Comparison of ENCODE assay signal across 8 cellular contexts in the genomic region with DNA sequence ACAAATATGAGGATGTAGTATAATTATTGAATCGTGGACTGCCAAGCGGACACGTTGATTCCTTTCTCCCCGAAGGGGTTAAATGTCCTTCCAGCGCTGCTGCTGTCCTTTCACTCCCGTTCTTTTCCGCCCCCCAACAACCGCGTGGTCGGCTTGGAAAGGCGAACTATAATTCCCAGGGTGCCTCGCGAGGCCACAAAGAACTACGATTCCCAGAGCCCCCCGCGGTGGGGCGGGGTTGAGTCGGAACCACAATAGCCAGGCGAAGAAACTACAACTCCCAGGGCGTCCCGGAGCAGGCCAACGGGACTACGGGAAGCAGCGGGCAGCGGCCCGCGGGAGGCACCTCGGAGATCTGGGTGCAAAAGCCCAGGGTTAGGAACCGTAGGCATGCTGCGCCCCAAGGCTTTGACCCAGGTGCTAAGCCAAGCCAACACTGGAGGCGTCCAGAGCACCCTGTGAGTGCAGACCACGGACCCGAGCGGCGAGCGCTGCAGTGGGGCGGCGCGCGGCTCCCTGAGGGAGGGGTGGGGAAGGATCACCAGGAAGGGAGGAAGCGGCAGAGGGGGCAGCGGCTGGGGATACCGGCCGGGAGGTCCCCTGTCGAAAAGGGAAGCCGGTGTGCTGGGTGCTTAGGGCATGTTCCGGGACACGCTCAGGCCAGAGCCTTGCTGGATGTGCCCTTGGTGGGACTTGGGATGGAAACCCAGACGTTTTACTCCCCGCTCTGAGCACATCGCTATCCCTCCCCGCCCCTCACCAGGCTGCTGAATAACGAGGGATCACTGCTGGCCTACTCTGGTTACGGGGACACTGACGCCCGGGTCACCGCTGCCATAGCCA. TPM values are rescaled to one million over a fixed set of nuclear protein-coding genes. Genes with fewer than 3 reads are reported as not detected.
DNase-seq lines count a peak whose midpoint lies in the region; TF ChIP-seq lines count a peak whose summit lies in the region.

LAMTOR2 (plus strand) TSS at position 283 of the 843 bp plus-strand sequence; CDS start at position 391, 108 bp downstream.

- H2BK5ac ChIP-seq in H9 (ENCODE audit: insufficient read length, low read length), result no peak within 1 kb of the TSS

- no peak within 1 kb of the TSS for H2BK120ac ChIP-seq in H9 (ENCODE audit: low read depth, low read length, poor library complexity, severe bottlenecking)

- DNase-seq in ELF-1 (ENCODE audit: low read depth, low spot score) (peak; percentile 99), H9 (peak; percentile 98), MG63 (peak; percentile 99), SHP77 treated with DMSO at 0.1 percent for 48 hours (lab: John Stamatoyannopoulos, UW) (peak; percentile 100), fibroblast of the conjunctiva (ENCODE audit: low read depth) (peak; percentile 91), stomach (peak; percentile 98)
- peak; percentile 99 for DNase-seq in activated effector memory CD4-positive, alpha-beta T cell treated with anti-CD3 and anti-CD28 coated beads, Interleukin-2, amount 50 U/mL, for 16 hours

- peak within 1 kb of the TSS; percentile 88 for H3K18ac ChIP-seq in H9 (ENCODE audit: insufficient read length, low read depth, low read length)

- peaks cover 4% of the 10 kb centered on the region for H3K79me1 ChIP-seq in H9 (ENCODE audit: insufficient read depth, low read depth, low read length, poor library complexity, severe bottlenecking)

- peak; percentile 68 for TF ChIP-seq EP300 in neural cell (conservative IDR thresholded peaks at IDR 0.05; ENCODE audit: poor library complexity, severe bottlenecking)
- TF ChIP-seq EP300 in stomach (IDR thresholded peaks at IDR 0.05), result no peak

- TF ChIP-seq CTCF in H9 (conservative IDR thresholded peaks at IDR 0.05), result no peak
- peak; percentile 28 for TF ChIP-seq CTCF in neural cell (IDR thresholded peaks at IDR 0.05; ENCODE audit: poor library complexity, severe bottlenecking)
- TF ChIP-seq CTCF in stomach (IDR thresholded peaks at IDR 0.05), result peak in 1 of 7 experiments; percentile 20

- H3K56ac ChIP-seq in H9 (ENCODE audit: insufficient read length, low read depth, low read length), result no peak within 1 kb of the TSS

- H3K27me3 ChIP-seq in H9 (ENCODE audit: insufficient read depth, low read length) (no peaks in the 10 kb centered on the region), MG63 (no peaks in the 10 kb centered on the region), neural cell (ENCODE audit: insufficient read depth, low read depth, low read length) (no peaks in the 10 kb centered on the region), stomach (no peaks in the 10 kb centered on the region)

- H3K4ac ChIP-seq in H9 (ENCODE audit: low read depth, low read length), result no peak within 1 kb of the TSS; the same call in 1 of the 2 replicates

- intact Hi-C loops in stomach (cut with DNase I; ENCODE audit: low total_unique reads), result no loop called here

- no peaks in the 10 kb centered on the region; the same call in 1 of the 2 replicates for H3K79me2 ChIP-seq in H9 (ENCODE audit: insufficient read depth, low read length)
- peaks cover 25% of the 10 kb centered on the region for H3K79me2 ChIP-seq in neural cell (replicated peaks; ENCODE audit: insufficient read depth, low read length)

- H3K4me2 ChIP-seq in H9 (ENCODE audit: insufficient read depth, insufficient read length, low read length), result peak within 1 kb of the TSS; percentile 73
- H3K4me2 ChIP-seq in neural cell (ENCODE audit: low read length), result peak within 1 kb of the TSS; percentile 76

- no peak within 1 kb of the TSS for H2BK20ac ChIP-seq in H9 (ENCODE audit: low read depth, low read length, poor library complexity, severe bottlenecking)

- no peaks in the 10 kb centered on the region for H3K9me2 ChIP-seq in neural cell (ENCODE audit: insufficient read depth, low read length)

- peaks cover 3% of the 10 kb centered on the region for H3F3A ChIP-seq in neural cell (ENCODE audit: insufficient read depth, low read length, poor library complexity, severe bottlenecking)

- peak within 1 kb of the TSS; percentile 6 for H4K5ac ChIP-seq in H9 (ENCODE audit: insufficient read length, low read depth, low read length)

- H2BK15ac ChIP-seq in H9 (ENCODE audit: low read depth, low read length), result no peak within 1 kb of the TSS

- H3K4me1 ChIP-seq in H9 (ENCODE audit: insufficient read depth, low read length) (0 out of 2 replicates have a peak, but pooled peaks cover 2% of the 10 kb centered on the region), stomach (peaks cover 14 to 39% (median 29%) of the 10 kb centered on the region in 4 donors)

- H3K27me3 Mint-ChIP-seq in H9 (ENCODE audit: low read depth), result no peaks in the 10 kb centered on the region; the same call in 1 of the 2 replicates

- H3K14ac ChIP-seq in H9 (ENCODE audit: insufficient read depth, low read length), result peak within 1 kb of the TSS; percentile 91

- TF ChIP-seq POLR2A in stomach (IDR thresholded peaks at IDR 0.05), result peak in 1 of 4 donors; percentile 49

- H3K9me3 ChIP-seq in H9 (ENCODE audit: control insufficient read depth, low read depth, low read length) (no peaks in the 10 kb centered on the region), MG63 (no peaks in the 10 kb centered on the region), neural cell (ENCODE audit: low read length) (no peaks in the 10 kb centered on the region), stomach (no peaks in the 10 kb centered on the region)

- peak within 1 kb of the TSS; percentile 84 for H3K4me3 ChIP-seq in MG63
- H3K4me3 ChIP-seq in neural cell (ENCODE audit: low read length), result peak within 1 kb of the TSS; percentile 82
- peak within 1 kb of the TSS; percentile 71 to 97 (median 86) for H3K4me3 ChIP-seq in stomach

- peak within 1 kb of the TSS; percentile 25 for H4K91ac ChIP-seq in H9 (ENCODE audit: insufficient read length, low read depth, low read length)

- H2BK12ac ChIP-seq in H9 (ENCODE audit: insufficient read length, low read depth, low read length), result no peak within 1 kb of the TSS

- H3K9ac ChIP-seq in H9 (ENCODE audit: extremely low read depth, insufficient read length, low read length) (peak within 1 kb of the TSS; percentile 89), neural cell (ENCODE audit: low read length) (peak within 1 kb of the TSS; percentile 96)

- no peak within 1 kb of the TSS for H2AK5ac ChIP-seq in H9 (ENCODE audit: insufficient read length, low read length)

- peaks cover 18 to 20% of the 10 kb centered on the region in 2 experiments for H3K4me1 Mint-ChIP-seq in H9

- no peak within 1 kb of the TSS for H4K8ac ChIP-seq in H9 (replicated peaks; ENCODE audit: insufficient read length, low read depth, low read length)

- no CpG with 5 or more reads among the region's 57 CpGs for WGBS in H9 (ENCODE audit: extremely low coverage, insufficient read length, low lambda C conversion rate)
- 0 to 1% (median 0%) methylated on average over 38 to 57 of the region's 57 CpGs for WGBS in stomach, 5 donors

- H3K27ac Mint-ChIP-seq in H9, result peak within 1 kb of the TSS; percentile 97 to 98 (median 98)

- no peak within 1 kb of the TSS for H3T11ph ChIP-seq in H9 (ENCODE audit: low read length)

- H2AFZ ChIP-seq in H9 (ENCODE audit: low read length) (no peak within 1 kb of the TSS), neural cell (ENCODE audit: low read depth, low read length) (peak within 1 kb of the TSS; percentile 63)

- H3K9me3 Mint-ChIP-seq in H9, result no peaks in the 10 kb centered on the region

- H3K23ac ChIP-seq in H9 (ENCODE audit: insufficient read length, low read depth, low read length), result no peak within 1 kb of the TSS

- peak within 1 kb of the TSS; percentile 31 for H3K27ac ChIP-seq in H9 (ENCODE audit: insufficient read length, low read depth, low read length)
- H3K27ac ChIP-seq in neural cell (ENCODE audit: low read length), result peak within 1 kb of the TSS; percentile 94
- H3K27ac ChIP-seq in stomach, result peak within 1 kb of the TSS; percentile 91 to 94 (median 93)

- peaks cover 20 to 43% (median 38%) of the 10 kb centered on the region in 3 experiments for H3K36me3 Mint-ChIP-seq in H9 (ENCODE audit: insufficient read depth in 1 of 3, low read depth in 3 of 3)

- TF ChIP-seq RAD21 in neural cell (conservative IDR thresholded peaks at IDR 0.05), result peak; percentile 3

- peaks cover 10% of the 10 kb centered on the region for H3K23me2 ChIP-seq in H9 (ENCODE audit: insufficient read length, low read depth, low read length, poor library complexity, severe bottlenecking)

- H4K20me1 ChIP-seq in H9 (ENCODE audit: control insufficient read depth, insufficient read depth, insufficient read length) (no peaks in the 10 kb centered on the region), neural cell (ENCODE audit: insufficient read depth) (no peaks in the 10 kb centered on the region)

- peaks cover 15% of the 10 kb centered on the region for H3K36me3 ChIP-seq in MG63
- no peaks in the 10 kb centered on the region for H3K36me3 ChIP-seq in neural cell (ENCODE audit: insufficient read depth, low read length)
- H3K36me3 ChIP-seq in stomach, result peaks cover 11 to 38% (median 30%) of the 10 kb centered on the region in 4 donors

- peak within 1 kb of the TSS; percentile 90 to 98 for H3K4me3 Mint-ChIP-seq in H9

TF ChIP-seq in neural cell, 6 proteins besides CTCF, POLR2A, EP300 and RAD21 (continues in another document):
- TF ChIP-seq SMC3 (conservative IDR thresholded peaks at IDR 0.05; ENCODE audit: poor library complexity) (peak; percentile 21), TAF1 (IDR thresholded peaks at IDR 0.05; ENCODE audit: low read depth) (peak; percentile 65), MXI1 (conservative IDR thresholded peaks at IDR 0.05; ENCODE audit: poor library complexity, severe bottlenecking) (peak; percentile 95)

RNA-seq across cellular contexts. Expression of gene LAMTOR2, which starts in this region (rescaled TPM):
- total RNA-seq in H9 (2021), result 50.6 and 55.0 TPM in 2 replicates
- 5.8 and 16.9 TPM in 2 replicates for total RNA-seq in MG63 (2014; rRNA removed; shearing (Covaris generic); ENCODE audit: low replicate concordance)
- polyA plus RNA-seq in neural cell, result 81.3 and 82.6 TPM in 2 replicates
- polyA minus RNA-seq in neural cell, result 24.6 and 39.8 TPM in 2 replicates
- 10 to 100 TPM in 3 of 5 donors, 1 to 10 TPM in 1, not detected in 1; 7.0 to 40.6 (median 21.4) TPM for total RNA-seq in stomach
- polyA plus RNA-seq in stomach, result 100 to 1,000 TPM; 123 to 170 (median 158) TPM

Comparison
In these comparisons a context has a peak if more than half of its experiments do, and no peak if none do; other contexts are left out.
1. Peak in every context shown above with its lines: DNase-seq, H3K4me3 ChIP-seq and H3K27ac ChIP-seq.
2. H3K27ac ChIP-seq: peak in every context shown above with its lines; median percentile 94 in neural cell; 93 in stomach; 31 in H9.